ENCODE assay signal across 26 cellular contexts in the genomic region with DNA sequence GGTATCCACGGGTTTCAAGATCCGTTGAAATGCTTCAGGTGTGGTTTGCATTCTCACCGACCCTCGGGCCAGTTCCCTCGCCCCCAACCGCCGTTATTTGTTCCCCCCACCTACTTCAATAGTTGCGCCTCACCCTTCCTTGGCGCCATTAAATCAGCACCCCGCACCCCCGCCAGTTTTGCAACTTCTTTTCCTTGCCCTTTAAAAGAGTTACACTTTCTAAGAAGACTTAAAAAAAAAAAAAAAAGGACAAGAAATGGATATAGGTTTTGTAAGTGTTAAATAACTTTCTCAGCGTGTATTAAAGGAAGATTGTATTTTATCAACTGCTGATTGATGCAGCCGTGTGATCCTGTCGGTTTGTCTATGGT.
"Had no signal": no experiment of that assay in that cellular context is flagged by ENCODE, and none has a peak within 500 bp of the region (broad histone marks: within the 10 kb centered on the region; RNA-seq: fewer than 3 reads in every experiment).

No MANE protein-coding gene starts in this region.

- H3K4me3 Mint-ChIP-seq: activated B cell treated with CpG ODN at 0.5 μM for 24 hours; activated naive CD8-positive, alpha-beta T cell treated with anti-CD3 and anti-CD28 coated beads, Interleukin-2, amount 10 ng/mL, durations not matched to agents 7 days and 5 days; dendritic cell treated with granulocyte-macrophage colony-stimulating factor and Interleukin-4, amounts not matched to agents 40 ng/mL and 50 ng/mL, for 4 days; naive B cell; stimulated activated naive CD8-positive, alpha-beta T cell treated with anti-CD3 and anti-CD28 coated beads, Interleukin-15, Interleukin-2, amounts not matched to agents 100 ng/mL and 50 ng/mL, for 24 hours had no signal

- H3K27ac Mint-ChIP-seq: activated B cell treated with CpG ODN at 0.5 μM for 24 hours; dendritic cell treated with granulocyte-macrophage colony-stimulating factor and Interleukin-4, amounts not matched to agents 40 ng/mL and 50 ng/mL, for 4 days; immature natural killer cell; stimulated activated naive CD8-positive, alpha-beta T cell treated with anti-CD3 and anti-CD28 coated beads, Interleukin-15, Interleukin-2, amounts not matched to agents 100 ng/mL and 50 ng/mL, for 24 hours had no signal

- H3K4me1 ChIP-seq: uterus had no signal

- H3K9me3 Mint-ChIP-seq: activated B cell treated with CpG ODN at 0.5 μM for 24 hours; activated naive CD8-positive, alpha-beta T cell treated with anti-CD3 and anti-CD28 coated beads, Interleukin-2, amount 10 ng/mL, durations not matched to agents 7 days and 5 days; dendritic cell treated with granulocyte-macrophage colony-stimulating factor and Interleukin-4, amounts not matched to agents 40 ng/mL and 50 ng/mL, for 4 days; T-helper 1 cell treated with Interleukin-12 subunit alpha and Interleukin-12 subunit beta and Interleukin-4 antibody, amounts not matched to agents 30 μg/mL and 1 μg/mL, for 36 hours had no signal

- DNase-seq: activated B cell treated with CpG ODN at 0.5 μM for 24 hours; activated CD4-positive, alpha-beta T cell treated with anti-CD3 and anti-CD28 coated beads for 4 hours; activated CD4-positive, alpha-beta T cell treated with anti-CD3 and anti-CD28 coated beads, Interleukin-2, amount 50 U/mL, for 48 hours; activated naive CD4-positive, alpha-beta T cell treated with Interleukin-2 at 50 U/mL for 16 hours; activated naive CD8-positive, alpha-beta T cell treated with anti-CD3 and anti-CD28 coated beads, Interleukin-2, amount 10 ng/mL, durations not matched to agents 7 days and 5 days; activated T-cell treated with anti-CD3 and anti-CD28 coated beads, Interleukin-2, amount 50 U/mL, for 48 hours; amniotic stem cell; effector CD4-positive, alpha-beta T cell; foreskin melanocyte; immature natural killer cell; lower lobe of right lung; naive B cell; psoas muscle; stimulated activated CD4-positive, alpha-beta T cell treated with anti-CD3 and anti-CD28 coated beads, Interleukin-4, amount 100 ng/mL, for 4 hours; T1000; tibial artery had no signal

- H3K27me3 ChIP-seq: ovary had no signal

- H3K79me2 ChIP-seq: hepatocyte had no signal

- H3K4me3 ChIP-seq: cardiac muscle cell had no signal

- ATAC-seq: esophagus mucosa had no signal

- H3K36me3 ChIP-seq: cardiac muscle cell, lower lobe of right lung, neutrophil, ovary, right atrium auricular region, tibial artery, uterus had no signal

- H3K27ac ChIP-seq: cardiac muscle cell, hepatocyte, lower lobe of right lung, neutrophil, ovary, psoas muscle, right atrium auricular region, tibial artery, uterus had no signal

- H3K36me3 Mint-ChIP-seq: activated naive CD8-positive, alpha-beta T cell treated with anti-CD3 and anti-CD28 coated beads, Interleukin-2, amount 10 ng/mL, durations not matched to agents 7 days and 5 days; immature natural killer cell had no signal

- H3K4me1 Mint-ChIP-seq: activated B cell treated with CpG ODN at 0.5 μM for 24 hours, immature natural killer cell, naive B cell had no signal
